Comparison of ENCODE assay signal across 8 cellular contexts in genomic region chr6:113909224-113909856, GRCh38. TPM values are rescaled to one million over a fixed set of nuclear protein-coding genes. Genes with fewer than 3 reads are reported as not detected.
DNase-seq lines count a peak whose midpoint lies in the region; ATAC-seq and TF ChIP-seq lines count a peak whose summit lies in the region.

No MANE protein-coding gene starts in this region.

- no peaks in the 10 kb centered on the region for H3K36me3 Mint-ChIP-seq in activated naive CD4-positive, alpha-beta T cell treated with anti-CD3 and anti-CD28 coated beads for 36 hours (ENCODE audit: low read depth)
- H3K36me3 Mint-ChIP-seq in activated CD4-positive, alpha-beta memory T cell treated with anti-CD3 and anti-CD28 coated beads for 36 hours = no peaks in the 10 kb centered on the region

- H3K27ac ChIP-seq in DND-41 (ENCODE audit: low read length) (no peak overlapping the region), prostate gland (no peak overlapping the region)

- POLR2A ChIA-PET in activated CD4-positive, alpha-beta memory T cell treated with anti-CD3 and anti-CD28 coated beads for 36 hours (lab: Charles Lee) = no interaction called here

- peak; percentile 77 for TF ChIP-seq CTCF in DND-41 (IDR thresholded peaks at IDR 0.05; ENCODE audit: borderline replicate concordance, extremely low read depth, low read length, poor library complexity, severe bottlenecking)
- peak; percentile 50 to 91 (median 66) for TF ChIP-seq CTCF in prostate gland (IDR thresholded peaks at IDR 0.05)

- no peaks in the 10 kb centered on the region for H3K4me1 Mint-ChIP-seq in activated naive CD4-positive, alpha-beta T cell treated with anti-CD3 and anti-CD28 coated beads for 36 hours (ENCODE audit: low read depth)
- H3K4me1 Mint-ChIP-seq in activated CD4-positive, alpha-beta memory T cell treated with anti-CD3 and anti-CD28 coated beads for 36 hours (ENCODE audit: low read depth) = peaks cover 2% of the 10 kb centered on the region

- TF ChIP-seq POLR2A in prostate gland (IDR thresholded peaks at IDR 0.05) = no peak

- 16% methylated on average over 6 of the region's 6 CpGs for WGBS in prostate gland

- H3K4me1 ChIP-seq in DND-41 (ENCODE audit: insufficient read depth, low read length) (no peaks in the 10 kb centered on the region), prostate gland (replicated peaks) (no peaks in the 10 kb centered on the region)

- no peaks in the 10 kb centered on the region for H3K9me3 Mint-ChIP-seq in activated naive CD4-positive, alpha-beta T cell treated with anti-CD3 and anti-CD28 coated beads for 36 hours
- H3K9me3 Mint-ChIP-seq in activated CD4-positive, alpha-beta memory T cell treated with anti-CD3 and anti-CD28 coated beads for 36 hours = no peaks in the 10 kb centered on the region

- H3K9me3 ChIP-seq in DND-41 (ENCODE audit: insufficient read depth, low read length, severe bottlenecking) = no peaks in the 10 kb centered on the region
- H3K9me3 ChIP-seq in prostate gland = no peaks in the 10 kb centered on the region

- H3K9ac ChIP-seq in DND-41 (ENCODE audit: low read depth, low read length) = no peak overlapping the region

- intact Hi-C loops in prostate gland (cut with DNase I) = loop anchor here (10.0 kb wide), 1 partner anchor 1125 kb away; no protein-coding TSS in a partner anchor
- intact Hi-C loops in activated naive CD4-positive, alpha-beta T cell treated with anti-CD3 and anti-CD28 coated beads for 36 hours (cut with micrococcal nuclease) = loop anchor here (1.0 to 2.0 kb wide), 3 partner anchors 603 to 1729 kb away; no protein-coding TSS in a partner anchor
- intact Hi-C loops in activated CD4-positive, alpha-beta memory T cell treated with anti-CD3 and anti-CD28 coated beads for 36 hours (cut with micrococcal nuclease) = loop anchor here (5.0 to 10.0 kb wide), 2 partner anchors 1125 to 1737 kb away; no protein-coding TSS in a partner anchor

- no peaks in the 10 kb centered on the region for H3K27me3 ChIP-seq in DND-41 (ENCODE audit: insufficient read depth, low read length, poor library complexity)
- no peaks in the 10 kb centered on the region for H3K27me3 ChIP-seq in prostate gland (replicated peaks; ENCODE audit: insufficient read depth)

- DNase-seq in DND-41 (no peak), H4 (ENCODE audit: low spot score) (peak; percentile 26), NCI-H1436 (lab: John Stamatoyannopoulos, UW) (peak; percentile 66), SKM-1 (lab: John Stamatoyannopoulos, UW; ENCODE audit: unreplicated experiment) (peak; percentile 30), fibroblast of peridontal ligament (ENCODE audit: extremely low read depth) (peak; percentile 95), prostate gland (ENCODE audit: low spot score) (peak; percentile 29)
- DNase-seq in activated naive CD4-positive, alpha-beta T cell treated with anti-CD3 and anti-CD28 coated beads for 36 hours = no peak
- no peak for DNase-seq in activated CD4-positive, alpha-beta memory T cell treated with anti-CD3 and anti-CD28 coated beads for 36 hours

- H3K4me2 ChIP-seq in DND-41 (ENCODE audit: insufficient read depth, low read length) = no peak overlapping the region

- no peaks in the 10 kb centered on the region for H4K20me1 ChIP-seq in DND-41 (ENCODE audit: insufficient read depth, low read length)

- peak; percentile 84 for ATAC-seq in DND-41 (ENCODE audit: insufficient read depth, low read depth)

- H3K27ac Mint-ChIP-seq in activated naive CD4-positive, alpha-beta T cell treated with anti-CD3 and anti-CD28 coated beads for 36 hours = no peak overlapping the region
- H3K27ac Mint-ChIP-seq in activated CD4-positive, alpha-beta memory T cell treated with anti-CD3 and anti-CD28 coated beads for 36 hours = no peak overlapping the region

- H3K4me3 ChIP-seq in DND-41 (ENCODE audit: low read depth in 1 of 2, low read length in 2 of 2) (no peak overlapping the region), prostate gland (no peak overlapping the region)

- H3K4me3 Mint-ChIP-seq in activated naive CD4-positive, alpha-beta T cell treated with anti-CD3 and anti-CD28 coated beads for 36 hours = no peak overlapping the region
- no peak overlapping the region for H3K4me3 Mint-ChIP-seq in activated CD4-positive, alpha-beta memory T cell treated with anti-CD3 and anti-CD28 coated beads for 36 hours

- H2AFZ ChIP-seq in DND-41 (ENCODE audit: low read depth, low read length) = no peak overlapping the region

- CTCF ChIA-PET in activated naive CD4-positive, alpha-beta T cell treated with anti-CD3 and anti-CD28 coated beads for 36 hours (lab: Charles Lee) = interaction anchor here (0.5 to 2.3 kb wide), 13 partner anchors 8 to 1729 kb away, joined by 3 to 9 read pairs (median 4); no protein-coding TSS in a partner anchor
- CTCF ChIA-PET in activated CD4-positive, alpha-beta memory T cell treated with anti-CD3 and anti-CD28 coated beads for 36 hours (lab: Charles Lee) = interaction anchor here (0.6 to 2.6 kb wide), 17 partner anchors 11 to 1729 kb away, joined by 3 to 28 read pairs (median 4); no protein-coding TSS in a partner anchor

- no peaks in the 10 kb centered on the region for H3K36me3 ChIP-seq in DND-41 (ENCODE audit: insufficient read depth, low read length)
- no peaks in the 10 kb centered on the region for H3K36me3 ChIP-seq in prostate gland

- H3K79me2 ChIP-seq in DND-41 (ENCODE audit: insufficient read depth, low read length) = no peaks in the 10 kb centered on the region

- peaks cover 3% of the 10 kb centered on the region for H3K27me3 Mint-ChIP-seq in activated naive CD4-positive, alpha-beta T cell treated with anti-CD3 and anti-CD28 coated beads for 36 hours (ENCODE audit: low read depth)
- peaks cover 8% of the 10 kb centered on the region for H3K27me3 Mint-ChIP-seq in activated CD4-positive, alpha-beta memory T cell treated with anti-CD3 and anti-CD28 coated beads for 36 hours

RNA-seq across cellular contexts. Expression of gene MARCKS, which starts 52.2 kb away (rescaled TPM):
- total RNA-seq in H4 (2014; rRNA removed; shearing (Covaris generic)) = 46.5 and 52.2 TPM in 2 replicates
- 100 to 1,000 TPM in 1 of 2 donors, 10 to 100 TPM in 1; 96.2 to 190 TPM for total RNA-seq in prostate gland
- under 1 TPM; 0.14 to 0.17 TPM for total RNA-seq in activated naive CD4-positive, alpha-beta T cell treated with anti-CD3 and anti-CD28 coated beads for 36 hours
- under 1 TPM; 0.07 to 0.15 TPM for total RNA-seq in activated CD4-positive, alpha-beta memory T cell treated with anti-CD3 and anti-CD28 coated beads for 36 hours

Comparison
In these comparisons a context has a peak if more than half of its experiments do, and no peak if none do; other contexts are left out.
1. DNase-seq: peak in H4 (single experiment), NCI-H1436 (single experiment), SKM-1 (single experiment), fibroblast of peridontal ligament (single experiment) and prostate gland (single experiment); none in DND-41 (single experiment), activated naive CD4-positive, alpha-beta T cell treated with anti-CD3 and anti-CD28 coated beads for 36 hours (single experiment) and activated CD4-positive, alpha-beta memory T cell treated with anti-CD3 and anti-CD28 coated beads for 36 hours (single experiment).
2. RNA of gene MARCKS, which starts 52.2 kb away (total RNA-seq): 96.2 to 190 TPM in prostate gland and 46.5 to 52.2 TPM in H4; 0.14 to 0.17 TPM in activated naive CD4-positive, alpha-beta T cell treated with anti-CD3 and anti-CD28 coated beads for 36 hours and 0.07 to 0.15 TPM in activated CD4-positive, alpha-beta memory T cell treated with anti-CD3 and anti-CD28 coated beads for 36 hours; every median in the first group is over 10 times any median in the second.